26 cellular contexts compared by ENCODE assay signal in genomic region chr10:23156447-23157150, GRCh38. TPM values are rescaled to one million over a fixed set of nuclear protein-coding genes. Genes with fewer than 3 reads are reported as not detected.
"Had no signal": no experiment of that assay in that cellular context is flagged by ENCODE, and none has a peak within 500 bp of the region (broad histone marks: within the 10 kb centered on the region; RNA-seq: fewer than 3 reads in every experiment).

No MANE protein-coding gene starts in this region.

- H3K4me3 Mint-ChIP-seq: activated CD4-positive, alpha-beta T cell treated with anti-CD3 and anti-CD28 coated beads, Interleukin-2, amount 10 ng/mL, durations not matched to agents 7 days and 5 days; activated CD8-positive, alpha-beta T cell treated with anti-CD3 and anti-CD28 coated beads, Interleukin-2, amount 10 ng/mL, durations not matched to agents 7 days and 5 days; activated naive CD8-positive, alpha-beta T cell treated with anti-CD3 and anti-CD28 coated beads, Interleukin-2, amount 50 U/mL, for 24 hours; T-helper 17 cell had no signal

- H3K27ac Mint-ChIP-seq: activated CD4-positive, alpha-beta T cell treated with anti-CD3 and anti-CD28 coated beads, Interleukin-2, amount 10 ng/mL, durations not matched to agents 7 days and 5 days; activated CD8-positive, alpha-beta T cell treated with anti-CD3 and anti-CD28 coated beads, Interleukin-2, amount 10 ng/mL, durations not matched to agents 7 days and 5 days; activated naive CD4-positive, alpha-beta T cell treated with anti-CD3 and anti-CD28 coated beads, Interleukin-2, amount 50 U/mL, for 72 hours; activated naive CD8-positive, alpha-beta T cell treated with anti-CD3 and anti-CD28 coated beads, Interleukin-2, amount 50 U/mL, for 24 hours; T-helper 17 cell had no signal

- H3K9me3 ChIP-seq: ascending aorta, body of pancreas had no signal

- H3K9me3 Mint-ChIP-seq: activated CD4-positive, alpha-beta T cell treated with anti-CD3 and anti-CD28 coated beads, Interleukin-2, amount 10 ng/mL, durations not matched to agents 7 days and 5 days; activated naive CD4-positive, alpha-beta T cell treated with anti-CD3 and anti-CD28 coated beads, Interleukin-2, amount 50 U/mL, for 72 hours; activated naive CD8-positive, alpha-beta T cell treated with anti-CD3 and anti-CD28 coated beads, Interleukin-2, amount 50 U/mL, for 24 hours had no signal

- H3K4me3 ChIP-seq: ascending aorta, body of pancreas, PC-9 had no signal

- H3K4me1 ChIP-seq: ascending aorta had no signal

- H3K27ac ChIP-seq: ascending aorta, body of pancreas, PC-9 had no signal

- H3K36me3 ChIP-seq: ascending aorta had no signal

- ATAC-seq: activated CD8-positive, alpha-beta T cell treated with anti-CD3 and anti-CD28 coated beads, Interleukin-2, amount 10 ng/mL, durations not matched to agents 7 days and 5 days; activated naive CD4-positive, alpha-beta T cell treated with anti-CD3 and anti-CD28 coated beads, Interleukin-2, amount 50 U/mL, for 72 hours; body of pancreas; T-helper 17 cell had no signal

- H3K36me3 Mint-ChIP-seq: activated naive CD4-positive, alpha-beta T cell treated with anti-CD3 and anti-CD28 coated beads, Interleukin-2, amount 50 U/mL, for 72 hours had no signal

- DNase-seq: activated CD4-positive, alpha-beta T cell treated with anti-CD3 and anti-CD28 coated beads, Interleukin-2, amount 10 ng/mL, durations not matched to agents 7 days and 5 days; activated CD4-positive, CD25-positive, alpha-beta regulatory T cell; activated CD8-positive, alpha-beta memory T cell treated with anti-CD3 and anti-CD28 coated beads, Interleukin-2, amount 50 U/mL, for 48 hours; activated CD8-positive, alpha-beta T cell treated with anti-CD3 and anti-CD28 coated beads, Interleukin-2, amount 10 ng/mL, durations not matched to agents 7 days and 5 days; activated naive CD8-positive, alpha-beta T cell treated with anti-CD3 and anti-CD28 coated beads, Interleukin-2, amount 50 U/mL, for 24 hours; activated T-cell treated with anti-CD3 and anti-CD28 coated beads, Interleukin-2, amount 50 U/mL, for 1 hour; amniotic stem cell; body of pancreas; central memory CD4-positive, alpha-beta T cell; KG1; NCI-H1092 treated with DMSO at 0.1 percent for 48 hours; NCI-H1417 treated with DMSO at 0.1 percent for 48 hours; NCI-H1694; NCI-H2029 treated with DMSO at 0.1 percent for 48 hours; NCI-H446; PC-9; SHP77 treated with DMSO at 0.1 percent for 48 hours; T-helper 17 cell; T-helper 9 cell had no signal

RNA-seq across cellular contexts. Expression of gene PTF1A, which starts 35.5 kb away (rescaled TPM):
- total RNA-seq: activated CD4-positive, alpha-beta T cell treated with anti-CD3 and anti-CD28 coated beads, Interleukin-2, amount 10 ng/mL, durations not matched to agents 7 days and 5 days; activated CD8-positive, alpha-beta T cell treated with anti-CD3 and anti-CD28 coated beads, Interleukin-2, amount 10 ng/mL, durations not matched to agents 7 days and 5 days; activated naive CD4-positive, alpha-beta T cell treated with anti-CD3 and anti-CD28 coated beads, Interleukin-2, amount 50 U/mL, for 72 hours; ascending aorta; bronchial epithelial cell; chondrocyte; LHCN-M2; MCF 10A; PC-9; SK-MEL-5; T-helper 17 cell had no signal
